10 cellular contexts compared by ENCODE assay signal in the genomic region with DNA sequence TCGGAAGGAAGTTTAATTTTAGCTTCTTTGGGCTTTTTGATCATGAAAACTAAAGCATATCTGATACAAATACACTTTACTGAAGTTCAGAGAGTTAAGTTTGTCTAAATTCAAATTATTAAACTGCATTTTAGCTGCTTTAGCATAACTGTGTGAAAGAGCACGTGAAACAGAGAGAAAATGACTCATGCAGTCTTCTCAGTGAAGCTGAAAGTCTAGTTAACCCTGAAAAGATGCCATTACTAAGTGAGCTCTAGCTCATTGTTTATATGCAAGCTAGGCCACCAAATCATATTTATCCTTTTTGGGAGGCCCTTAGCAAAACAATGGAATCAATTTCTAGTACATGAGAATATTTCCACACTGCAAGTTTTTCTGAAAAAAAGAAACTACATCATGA. TPM values are rescaled to one million over a fixed set of nuclear protein-coding genes. Genes with fewer than 3 reads are reported as not detected.
DNase-seq lines count a peak whose midpoint lies in the region; ATAC-seq and TF ChIP-seq lines count a peak whose summit lies in the region.
"Had no signal": no experiment of that assay in that cellular context is flagged by ENCODE, and none has a peak within 500 bp of the region (broad histone marks: within the 10 kb centered on the region; RNA-seq: fewer than 3 reads in every experiment).

No MANE protein-coding gene starts in this region.

- ATAC-seq in GM18505 (IDR thresholded peaks at IDR 0.05; ENCODE audit: unreplicated experiment) (peak; percentile 50), HG03139 (IDR thresholded peaks at IDR 0.05; ENCODE audit: unreplicated experiment) (no peak)
- ATAC-seq: Panc1 had no signal

- H3K4me1 ChIP-seq in esophagus squamous epithelium, result peaks cover 0 to 4% (median 0%) of the 10 kb centered on the region in 3 donors

- no peaks in the 10 kb centered on the region for H3K36me3 ChIP-seq in esophagus squamous epithelium

- POLR2A ChIA-PET in AG04450 (lab: Yijun Ruan, JAX), result interaction anchor here (0.6 to 1.1 kb wide), 4 partner anchors 28 to 316 kb away, joined by 3 to 5 read pairs (median 4); no protein-coding TSS in a partner anchor

- CTCF ChIA-PET in AG04450 (lab: Charles Lee), result interaction anchor here (0.6 to 9.9 kb wide), 16 partner anchors 10 to 394 kb away, joined by 3 to 141 read pairs (median 4); no protein-coding TSS in a partner anchor

- TF ChIP-seq POLR2A in GM18505 (IDR thresholded peaks at IDR 0.05; ENCODE audit: borderline replicate concordance, extremely low read depth, insufficient read depth, insufficient read length) (no peak), esophagus squamous epithelium (IDR thresholded peaks at IDR 0.05) (no peak)

- peak; percentile 21 for DNase-seq in AG04450 (ENCODE audit: low read depth, low spot score)
- DNase-seq in HT1080 (ENCODE audit: low read depth), result peak; percentile 47
- peak; percentile 52 for DNase-seq in epithelial cell of proximal tubule (ENCODE audit: low read depth)
- DNase-seq in esophagus squamous epithelium (lab: John Stamatoyannopoulos, UW), result no peak
- no peak for DNase-seq in NCI-H1417 treated with DMSO at 0.1 percent for 48 hours (lab: John Stamatoyannopoulos, UW)
- DNase-seq in NCI-H2196 (lab: John Stamatoyannopoulos, UW; ENCODE audit: unreplicated experiment), result no peak
- DNase-seq: Caco-2 had no signal

- WGBS in esophagus squamous epithelium, 2 donors, result 32 to 46% methylated on average over 2 of the region's 2 CpGs

- no peaks in the 10 kb centered on the region for H3K27me3 ChIP-seq in AG04450 (ENCODE audit: control insufficient read depth, insufficient read depth, low read length)
- H3K27me3 ChIP-seq in esophagus squamous epithelium, result no peaks in the 10 kb centered on the region

- H3K9me3 ChIP-seq in AG04450 (ENCODE audit: control insufficient read depth, insufficient read depth, low read length), result no peaks in the 10 kb centered on the region
- H3K9me3 ChIP-seq in esophagus squamous epithelium, result no peaks in the 10 kb centered on the region
- H3K9me3 ChIP-seq: Caco-2 had no signal

- no peak overlapping the region for H3K4me3 ChIP-seq in AG04450 (ENCODE audit: low read depth, low read length)
- H3K4me3 ChIP-seq in epithelial cell of proximal tubule (ENCODE audit: low read depth, low read length), result no peak overlapping the region
- H3K4me3 ChIP-seq in esophagus squamous epithelium, result no peak overlapping the region

- intact Hi-C loops in esophagus squamous epithelium (cut with DNase I), result loop anchor here (5.0 kb wide), 1 partner anchor 212 kb away; no protein-coding TSS in a partner anchor

- H3K27ac ChIP-seq in AG04450 (ENCODE audit: low read depth, low read length) (peak overlapping the region; percentile 75), esophagus squamous epithelium (no peak overlapping the region)

- TF ChIP-seq CTCF in AG04450 (IDR thresholded peaks at IDR 0.05; ENCODE audit: low read depth, low read length) (no peak), epithelial cell of proximal tubule (conservative IDR thresholded peaks at IDR 0.05; ENCODE audit: low read depth, low read length) (no peak), esophagus squamous epithelium (IDR thresholded peaks at IDR 0.05) (no peak)

RNA-seq across cellular contexts. Expression of gene TPD52L3, which starts 27.6 kb away (rescaled TPM):
- not detected in 2 replicates for polyA plus RNA-seq in AG04450 (2011; rRNA removed)
- not detected in 2 replicates for polyA minus RNA-seq in AG04450 (2011; rRNA and poly(A)+ RNA removed)
- not detected in 2 replicates for total RNA-seq in HT1080 (2014; rRNA removed; shearing (Covaris generic))
- polyA plus RNA-seq in HT1080 (2015; cell fraction: cytosol; rRNA removed), result not detected in 2 replicates
- polyA plus RNA-seq in HT1080 (2015; cell fraction: nucleus; rRNA removed), result not detected in 2 replicates
- not detected in 2 replicates for total RNA-seq in epithelial cell of proximal tubule
- not detected for total RNA-seq in esophagus squamous epithelium
- total RNA-seq: Caco-2 had no signal

RNA-seq across cellular contexts. Expression of gene UHRF2, which starts 57.3 kb away (rescaled TPM):
- polyA plus RNA-seq in AG04450 (2011; rRNA removed), result 41.5 and 56.0 TPM in 2 replicates
- 42.1 and 55.6 TPM in 2 replicates for polyA minus RNA-seq in AG04450 (2011; rRNA and poly(A)+ RNA removed)
- 47.8 and 58.5 TPM in 2 replicates for total RNA-seq in HT1080 (2014; rRNA removed; shearing (Covaris generic))
- 48.6 and 57.5 TPM in 2 replicates for polyA plus RNA-seq in HT1080 (2015; cell fraction: cytosol; rRNA removed)
- 222 and 223 TPM in 2 replicates for polyA plus RNA-seq in HT1080 (2015; cell fraction: nucleus; rRNA removed)
- total RNA-seq in epithelial cell of proximal tubule, result 34.7 and 36.9 TPM in 2 replicates
- 10 to 100 TPM; 12.9 to 51.1 (median 22.1) TPM for total RNA-seq in esophagus squamous epithelium

Comparison
In these comparisons a context has a peak if more than half of its experiments do, and no peak if none do; other contexts are left out.
1. DNase-seq: peak in AG04450 (single experiment), HT1080 (single experiment) and epithelial cell of proximal tubule (single experiment); none in esophagus squamous epithelium (single experiment), NCI-H1417 treated with DMSO at 0.1 percent for 48 hours (single experiment) and NCI-H2196 (single experiment).